In genomic region chr19:6632002-6632621, GRCh38 we compare ENCODE assay signal across 8 cellular contexts. TPM values are rescaled to one million over a fixed set of nuclear protein-coding genes. Genes with fewer than 3 reads are reported as not detected.
DNase-seq lines count a peak whose midpoint lies in the region; ATAC-seq, FAIRE-seq and TF ChIP-seq lines count a peak whose summit lies in the region.

No MANE protein-coding gene starts in this region.

- H3K4me3 ChIP-seq in WERI-Rb-1 (ENCODE audit: low read depth, low read length) (no peak overlapping the region), bronchial epithelial cell (ENCODE audit: low read depth, low read length) (no peak overlapping the region), kidney epithelial cell (ENCODE audit: low read depth, low read length) (no peak overlapping the region)

- H3K27me3 ChIP-seq in WERI-Rb-1 (ENCODE audit: insufficient read depth, low read depth, severe bottlenecking) (peaks cover 5% of the 10 kb centered on the region), bronchial epithelial cell (ENCODE audit: control insufficient read depth, insufficient read depth, low read length) (no peaks in the 10 kb centered on the region), kidney epithelial cell (ENCODE audit: control insufficient read depth, insufficient read depth, low read length) (no peaks in the 10 kb centered on the region)

- ATAC-seq in GM18907 (IDR thresholded peaks at IDR 0.05; ENCODE audit: unreplicated experiment), result peak; percentile 49
- no peak for ATAC-seq in HG03520 (IDR thresholded peaks at IDR 0.05; ENCODE audit: unreplicated experiment)

- TF ChIP-seq CTCF in 22Rv1 (IDR thresholded peaks at IDR 0.05) (peak; percentile 95), WERI-Rb-1 (IDR thresholded peaks at IDR 0.05; ENCODE audit: low read depth, low read length) (peak; percentile 58), bronchial epithelial cell (IDR thresholded peaks at IDR 0.05; ENCODE audit: insufficient read depth, low read length, severe bottlenecking) (peak; percentile 61), kidney epithelial cell (IDR thresholded peaks at IDR 0.05; ENCODE audit: insufficient read depth, low read length, poor library complexity, severe bottlenecking) (peak; percentile 81)

- no peak for FAIRE-seq in bronchial epithelial cell (lab: Jason Lieb, UNC)

- H3K27ac ChIP-seq in 22Rv1 (peak overlapping the region; percentile 39; the same call in 1 of the 2 replicates), WERI-Rb-1 (no peak overlapping the region)

- H3K36me3 ChIP-seq in WERI-Rb-1, result no peaks in the 10 kb centered on the region
- no peaks in the 10 kb centered on the region for H3K36me3 ChIP-seq in bronchial epithelial cell (ENCODE audit: control insufficient read depth, insufficient read depth, low read length)
- H3K36me3 ChIP-seq in kidney epithelial cell (ENCODE audit: control insufficient read depth, insufficient read depth, low read length), result no peaks in the 10 kb centered on the region

- DNase-seq in NCI-H2171 treated with DMSO at 0.1 percent for 48 hours (lab: John Stamatoyannopoulos, UW) (peak; percentile 51), WERI-Rb-1 (peak; percentile 75), bronchial epithelial cell (ENCODE audit: low read depth) (peak; percentile 71), kidney epithelial cell (ENCODE audit: low read depth) (no peak)
- peak; percentile 81 for DNase-seq in stimulated activated CD4-positive, alpha-beta T cell treated with anti-CD3 and anti-CD28 coated beads, Interleukin-2, amount 100 ng/mL, for 4 hours (ENCODE audit: low read depth)

- H3K9me3 ChIP-seq in WERI-Rb-1 (ENCODE audit: severe bottlenecking), result no peaks in the 10 kb centered on the region

RNA-seq across cellular contexts. Expression of gene TNFSF14, which starts 37.8 kb away (rescaled TPM):
- under 0.01 TPM in 1 of 2 replicates, not detected in the other for total RNA-seq in bronchial epithelial cell
- total RNA-seq in kidney epithelial cell, result not detected in 2 replicates

RNA-seq across cellular contexts. Expression of gene CD70, which starts 41.2 kb away (rescaled TPM):
- total RNA-seq in bronchial epithelial cell (not detected in 2 replicates), kidney epithelial cell (16.0 and 21.4 TPM in 2 replicates)

Comparison
In these comparisons a context has a peak if more than half of its experiments do, and no peak if none do; other contexts are left out.
1. RNA of gene CD70, which starts 41.2 kb away (total RNA-seq): 16.0 to 21.4 TPM in kidney epithelial cell; not detected in bronchial epithelial cell; every median in the first group is over 10 times any median in the second.
2. Peak in every context shown above with its lines, with median percentiles within 50 percentile points of each other: CTCF ChIP-seq.